ENCODE assay signal across 10 cellular contexts in the genomic region with DNA sequence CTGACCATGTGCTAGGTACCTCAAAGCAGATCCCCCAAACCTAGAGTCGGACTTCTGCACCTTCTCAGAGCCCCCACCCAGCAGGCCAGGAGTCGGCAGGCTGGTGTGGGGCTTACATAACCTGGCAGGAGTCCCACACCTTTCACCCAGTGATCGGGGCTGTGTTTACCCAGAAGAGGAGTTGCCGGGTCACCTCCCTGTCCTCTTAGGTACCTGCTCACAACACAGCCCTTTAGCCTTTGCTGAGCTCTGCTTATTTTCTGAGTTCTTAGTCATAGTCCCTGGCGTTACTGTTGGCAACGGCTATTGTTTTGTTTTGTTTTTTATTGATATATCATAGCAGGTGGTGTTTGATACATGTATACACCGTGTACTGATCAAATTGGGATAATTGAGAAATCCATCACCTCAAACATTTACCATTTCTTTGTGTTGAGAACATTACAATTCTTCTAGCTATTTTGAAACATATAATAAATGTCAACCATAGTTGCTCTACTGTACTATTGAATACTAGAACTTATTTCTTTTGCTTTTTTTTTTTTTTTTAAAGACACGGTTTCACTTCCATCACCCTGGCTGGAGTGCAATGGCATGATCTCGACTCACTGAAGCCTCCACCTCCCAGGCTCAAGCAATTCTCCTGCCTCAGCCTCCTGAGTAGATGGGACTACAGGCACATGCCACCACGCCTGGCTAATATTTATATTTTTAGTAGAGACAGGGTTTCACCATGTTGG. TPM values are rescaled to one million over a fixed set of nuclear protein-coding genes. Genes with fewer than 3 reads are reported as not detected.
DNase-seq lines count a peak whose midpoint lies in the region; ATAC-seq and TF ChIP-seq lines count a peak whose summit lies in the region.
"Had no signal": no experiment of that assay in that cellular context is flagged by ENCODE, and none has a peak within 500 bp of the region (broad histone marks: within the 10 kb centered on the region; RNA-seq: fewer than 3 reads in every experiment).

No MANE protein-coding gene starts in this region.

- peak overlapping the region in 3 of 4 donors; percentile 25 to 39 (median 29) for H3K4me3 Mint-ChIP-seq in CD4-positive, CD25-positive, alpha-beta regulatory T cell
- H3K4me3 Mint-ChIP-seq in T-cell: peak overlapping the region in 1 of 3 donors; percentile 52

- H3K27ac ChIP-seq in CD4-positive, CD25-positive, alpha-beta regulatory T cell (ENCODE audit: insufficient read depth, low read length, poor library complexity, severe bottlenecking): peak overlapping the region; percentile 31
- H3K27ac ChIP-seq in HEK293 (ENCODE audit: extremely low read depth, low read depth, low read length) (no peak overlapping the region), tibial artery (no peak overlapping the region), gastroesophageal sphincter (no peak overlapping the region)

- CTCF ChIA-PET in HEK293 (lab: Yijun Ruan, JAX) (interaction anchor here (1.0 to 2.0 kb wide), 4 partner anchors 18 to 127 kb away, joined by 3 to 6 read pairs (median 4); no protein-coding TSS in a partner anchor), T-cell (lab: Charles Lee) (interaction anchor here in 1 of 2 donors (0.7 to 1.1 kb wide), 2 partner anchors 10 to 256 kb away, joined by 3 read pairs; a partner anchor contains a TSS)

- H3K4me3 ChIP-seq in CD4-positive, CD25-positive, alpha-beta regulatory T cell (ENCODE audit: low read depth, low read length): no peak overlapping the region
- H3K4me3 ChIP-seq in HEK293 (ENCODE audit: low read depth, low read length) (no peak overlapping the region), tibial artery (no peak overlapping the region), gastroesophageal sphincter (no peak overlapping the region)

- H3K36me3 ChIP-seq in CD4-positive, CD25-positive, alpha-beta regulatory T cell (ENCODE audit: control insufficient read depth, insufficient read depth, low read length): no peaks in the 10 kb centered on the region
- no peaks in the 10 kb centered on the region for H3K36me3 ChIP-seq in HEK293 (ENCODE audit: control insufficient read depth in 2 of 2, insufficient read depth in 1 of 2, low read length in 2 of 2)
- no peaks in the 10 kb centered on the region for H3K36me3 ChIP-seq in tibial artery
- H3K36me3 ChIP-seq in gastroesophageal sphincter: no peaks in the 10 kb centered on the region

- peak overlapping the region; percentile 27 to 80 (median 73) for H3K27ac Mint-ChIP-seq in CD4-positive, CD25-positive, alpha-beta regulatory T cell
- peak overlapping the region; percentile 16 to 76 for H3K27ac Mint-ChIP-seq in T-cell

- no peaks in the 10 kb centered on the region for H3K36me3 Mint-ChIP-seq in CD4-positive, CD25-positive, alpha-beta regulatory T cell
- no peaks in the 10 kb centered on the region for H3K36me3 Mint-ChIP-seq in T-cell

- WGBS in gastroesophageal sphincter (ENCODE audit: low coverage in 1 of 2), 2 donors: 46 to 61% methylated on average over 6 to 9 of the region's 10 CpGs

- intact Hi-C loops in left colon (cut with DNase I, micrococcal nuclease) (no loop called here), tibial artery (cut with DNase I; ENCODE audit: low total_unique reads) (no loop called here)

- no peaks in the 10 kb centered on the region for H3K9me3 ChIP-seq in CD4-positive, CD25-positive, alpha-beta regulatory T cell (ENCODE audit: control insufficient read depth in 2 of 2, low read length in 2 of 2)
- H3K9me3 ChIP-seq in HEK293 (ENCODE audit: control insufficient read depth, insufficient read depth, low read depth, low read length): no peaks in the 10 kb centered on the region
- H3K9me3 ChIP-seq in tibial artery: no peaks in the 10 kb centered on the region
- H3K9me3 ChIP-seq in gastroesophageal sphincter: no peaks in the 10 kb centered on the region

- TF ChIP-seq CTCF in HEK293 (tag by site-specific recombination; IDR thresholded peaks at IDR 0.05): no peak
- TF ChIP-seq CTCF in tibial artery (IDR thresholded peaks at IDR 0.05): no peak
- no peak for TF ChIP-seq CTCF in gastroesophageal sphincter (IDR thresholded peaks at IDR 0.05)

- DNase-seq in CD4-positive, CD25-positive, alpha-beta regulatory T cell: no peak
- DNase-seq in T-cell (no peak), left colon (peak; percentile 85 to 88), tibial artery (no peak)
- DNase-seq: DMS 273 treated with DMSO at 0.1 percent for 48 hours, substantia nigra had no signal

- no peaks in the 10 kb centered on the region for H3K27me3 ChIP-seq in CD4-positive, CD25-positive, alpha-beta regulatory T cell (ENCODE audit: control insufficient read depth, insufficient read depth, low read length)
- H3K27me3 ChIP-seq in tibial artery: no peaks in the 10 kb centered on the region
- no peaks in the 10 kb centered on the region for H3K27me3 ChIP-seq in gastroesophageal sphincter

- H3K4me1 ChIP-seq in CD4-positive, CD25-positive, alpha-beta regulatory T cell (ENCODE audit: control insufficient read depth, insufficient read depth, low read length, poor library complexity, severe bottlenecking): peaks cover 8% of the 10 kb centered on the region
- H3K4me1 ChIP-seq in HEK293 (ENCODE audit: control insufficient read depth, insufficient read depth, low read length) (no peaks in the 10 kb centered on the region), tibial artery (no peaks in the 10 kb centered on the region), gastroesophageal sphincter (peaks cover 0 to 5% (median 0%) of the 10 kb centered on the region in 3 donors)

- peaks cover 10 to 32% (median 13%) of the 10 kb centered on the region in 4 donors for H3K4me1 Mint-ChIP-seq in CD4-positive, CD25-positive, alpha-beta regulatory T cell
- peaks cover 30 to 34% (median 31%) of the 10 kb centered on the region in 3 donors for H3K4me1 Mint-ChIP-seq in T-cell

- ATAC-seq in CD4-positive, CD25-positive, alpha-beta regulatory T cell (ENCODE audit: low read depth in 2 of 2): peak; percentile 68 to 83
- ATAC-seq in T-cell (replicated peaks in 1 of 4): peak in 3 of 4 experiments; percentile 20 to 58 (median 46)
- ATAC-seq in left colon: peak; percentile 90
- no peak for ATAC-seq in HG02852 (IDR thresholded peaks at IDR 0.05; ENCODE audit: unreplicated experiment)
- no peak for ATAC-seq in HG02642 (IDR thresholded peaks at IDR 0.05; ENCODE audit: poor library complexity, unreplicated experiment)
- no peak for ATAC-seq in gastroesophageal sphincter

- no peaks in the 10 kb centered on the region for H3K9me3 Mint-ChIP-seq in CD4-positive, CD25-positive, alpha-beta regulatory T cell
- H3K9me3 Mint-ChIP-seq in T-cell: no peaks in the 10 kb centered on the region

- POLR2A ChIA-PET in HEK293 (lab: Yijun Ruan, JAX) (interaction anchor here (1.3 kb wide), 1 partner anchor 9 kb away, joined by 6 read pairs; no protein-coding TSS in a partner anchor), T-cell (lab: Charles Lee) (no interaction called here)

- TF ChIP-seq POLR2A in gastroesophageal sphincter (IDR thresholded peaks at IDR 0.05): no peak

- no peaks in the 10 kb centered on the region for H3K27me3 Mint-ChIP-seq in CD4-positive, CD25-positive, alpha-beta regulatory T cell
- H3K27me3 Mint-ChIP-seq in T-cell: no peaks in the 10 kb centered on the region

- TF ChIP-seq EP300 in gastroesophageal sphincter (IDR thresholded peaks at IDR 0.05): no peak

TF ChIP-seq in HEK293, 187 proteins besides CTCF, POLR2A, EP300 and RAD21:
- TF ChIP-seq ZBTB48 (tag by site-specific recombination; IDR thresholded peaks at IDR 0.05): 0 out of 2 replicates have a peak, but pooled peaks have one; percentile 23
- no peak for TF ChIP-seq ZBTB17 (tag by site-specific recombination; IDR thresholded peaks at IDR 0.05)
- no peak for TF ChIP-seq ZNF76 (tag by site-specific recombination; IDR thresholded peaks at IDR 0.05; ENCODE audit: borderline replicate concordance, low read depth)

RNA-seq across cellular contexts. Expression of a gene that starts 10.4 kb away (rescaled TPM):
- 402 TPM for total RNA-seq in CD4-positive, CD25-positive, alpha-beta regulatory T cell
- 100 to 1,000 TPM; 140 to 190 (median 177) TPM for polyA plus RNA-seq in CD4-positive, CD25-positive, alpha-beta regulatory T cell
- total RNA-seq in T-cell (100 to 1,000 TPM; 351 to 746 (median 698) TPM), left colon (100 to 1,000 TPM; 157 to 175 TPM), gastroesophageal sphincter (10 to 100 TPM in 3 of 4 donors, 1 to 10 TPM in 1; 7.0 to 22.0 (median 16.3) TPM)

RNA-seq across cellular contexts. Expression of a gene that starts 53.5 kb away (rescaled TPM):
- 35.7 TPM for total RNA-seq in CD4-positive, CD25-positive, alpha-beta regulatory T cell
- polyA plus RNA-seq in CD4-positive, CD25-positive, alpha-beta regulatory T cell: 10 to 100 TPM; 27.5 to 30.6 (median 29.7) TPM
- 10 to 100 TPM; 32.3 to 66.5 (median 60.5) TPM for total RNA-seq in T-cell
- total RNA-seq in left colon: 10 to 100 TPM; 25.1 to 28.6 TPM
- total RNA-seq in gastroesophageal sphincter: 10 to 100 TPM in 2 of 4 donors, 1 to 10 TPM in 2; 8.9 to 15.0 (median 11.2) TPM

Comparison
In these comparisons a context has a peak if more than half of its experiments do, and no peak if none do; other contexts are left out.
1. ATAC-seq: peak in CD4-positive, CD25-positive, alpha-beta regulatory T cell (2 of 2), T-cell (3 of 4) and left colon (single experiment); none in HG02852 (single experiment), HG02642 (single experiment) and gastroesophageal sphincter (single experiment).
2. DNase-seq: peak in left colon (2 of 2); none in CD4-positive, CD25-positive, alpha-beta regulatory T cell (0 of 3), T-cell (0 of 34) and tibial artery (0 of 2).
3. RNA of a gene that starts 10.4 kb away (total RNA-seq): 351 to 746 TPM in T-cell, 402 TPM in CD4-positive, CD25-positive, alpha-beta regulatory T cell (single experiment) and 157 to 175 TPM in left colon; 7.0 to 22.0 TPM in gastroesophageal sphincter; every median in the first group is over 4 times any median in the second.